12 cellular contexts compared by ENCODE assay signal in genomic region chr12:88237954-88238353, GRCh38.
DNase-seq lines count a peak whose midpoint lies in the region; ATAC-seq, FAIRE-seq and TF ChIP-seq lines count a peak whose summit lies in the region.
"Had no signal": no experiment of that assay in that cellular context is flagged by ENCODE, and none has a peak within 500 bp of the region (broad histone marks: within the 10 kb centered on the region; RNA-seq: fewer than 3 reads in every experiment).

No MANE protein-coding gene starts in this region.

- H3K27ac ChIP-seq in ACC112 (ENCODE audit: low read depth, low read length) (peak overlapping the region; percentile 56), IMR-90 (ENCODE audit: insufficient read depth, low read length) (no peak overlapping the region), neuronal stem cell (replicated peaks; ENCODE audit: low read length) (no peak overlapping the region)
- H3K27ac ChIP-seq: dorsolateral prefrontal cortex had no signal

- H2AK9ac ChIP-seq in IMR-90 (replicated peaks; ENCODE audit: low read depth, low read length, poor library complexity): no peak overlapping the region

- dilution Hi-C loops in IMR-90 (cut with HindIII; ENCODE audit: low sequenced_read_pairs, unreplicated experiment): no loop called here

- H3K9me3 Mint-ChIP-seq in nephron progenitor cell: peaks cover 10% of the 10 kb centered on the region

- no peaks in the 10 kb centered on the region; the same call in 1 of the 2 replicates for H3K9me3 ChIP-seq in IMR-90 (ENCODE audit: control insufficient read depth, insufficient read depth, low read length)
- H3K9me3 ChIP-seq in neuronal stem cell (replicated peaks in 1 of 2; ENCODE audit: control insufficient read depth in 2 of 2, insufficient read depth in 1 of 2, low read depth in 1 of 2, low read length in 2 of 2): no peaks in the 10 kb centered on the region

- no TSS peak for BruUV-seq in IMR-90 (replicated peaks; lab: Mats Ljungman, UMichigan)

- no peaks in the 10 kb centered on the region for H3K4me1 Mint-ChIP-seq in nephron progenitor cell

- intact Hi-C loops in IMR-90 (cut with micrococcal nuclease): no loop called here

- H3K4me1 ChIP-seq in ACC112 (ENCODE audit: control insufficient read depth, insufficient read depth, low read length, unreplicated experiment) (peaks cover 25% of the 10 kb centered on the region), IMR-90 (ENCODE audit: control insufficient read depth, insufficient read depth, low read length) (peaks cover 8% of the 10 kb centered on the region), neuronal stem cell (ENCODE audit: control insufficient read depth in 2 of 2, insufficient read depth in 1 of 2, low read depth in 1 of 2, low read length in 2 of 2) (no peaks in the 10 kb centered on the region)

- peak overlapping the region; percentile 50; the same call in 1 of the 2 replicates for H4K5ac ChIP-seq in IMR-90 (ENCODE audit: low read depth, low read length)

- no peak overlapping the region for H3K23ac ChIP-seq in IMR-90 (ENCODE audit: low read depth, low read length)
- H3K23ac ChIP-seq in neuronal stem cell (ENCODE audit: low read depth, low read length, poor library complexity): no peak overlapping the region

- H3K4ac ChIP-seq in IMR-90 (ENCODE audit: low read depth, low read length) (peak overlapping the region; percentile 69; the same call in 1 of the 2 replicates), neuronal stem cell (ENCODE audit: low read length) (no peak overlapping the region)

- no peak overlapping the region for H3K9ac ChIP-seq in IMR-90 (ENCODE audit: low read depth, low read length)
- no peak overlapping the region for H3K9ac ChIP-seq in neuronal stem cell (ENCODE audit: low read depth, low read length, poor library complexity)

- H3K36me3 ChIP-seq in ACC112 (ENCODE audit: insufficient read depth, low read length) (no peaks in the 10 kb centered on the region), IMR-90 (ENCODE audit: control insufficient read depth, insufficient read depth, low read length) (no peaks in the 10 kb centered on the region), bronchial epithelial cell (ENCODE audit: control insufficient read depth, insufficient read depth, low read length) (no peaks in the 10 kb centered on the region), neuronal stem cell (replicated peaks in 1 of 2; ENCODE audit: control insufficient read depth in 2 of 2, insufficient read depth in 2 of 2, low read length in 2 of 2) (no peaks in the 10 kb centered on the region)

- no peaks in the 10 kb centered on the region for H3K9me1 ChIP-seq in IMR-90 (ENCODE audit: insufficient read depth, low read length)

- peak overlapping the region; percentile 57 for H2BK5ac ChIP-seq in IMR-90 (ENCODE audit: low read depth, low read length, poor library complexity, severe bottlenecking)
- no peak overlapping the region for H2BK5ac ChIP-seq in neuronal stem cell (ENCODE audit: low read length)

- FAIRE-seq in bronchial epithelial cell (lab: Jason Lieb, UNC): no peak

- H3K79me1 ChIP-seq in IMR-90 (ENCODE audit: low read depth in 1 of 2, low read length in 2 of 2) (no peaks in the 10 kb centered on the region), neuronal stem cell (ENCODE audit: low read depth, low read length) (no peaks in the 10 kb centered on the region)

- in situ Hi-C loops in IMR-90 (cut with MboI; ENCODE audit: low sequenced_read_pairs): no loop called here

- peaks cover 4% of the 10 kb centered on the region for H3K27me3 Mint-ChIP-seq in nephron progenitor cell (ENCODE audit: low read depth, poor library complexity)

- peak overlapping the region; percentile 3 for H2AFZ ChIP-seq in ACC112 (ENCODE audit: low read length, unreplicated experiment)
- no peak overlapping the region for H2AFZ ChIP-seq in IMR-90 (replicated peaks; ENCODE audit: low read length, poor library complexity)
- no peak overlapping the region for H2AFZ ChIP-seq in neuronal stem cell (ENCODE audit: low read length)

- TF ChIP-seq RAD21 in IMR-90 (IDR thresholded peaks at IDR 0.05; ENCODE audit: low read length): no peak

- TF ChIP-seq POLR2A in IMR-90 (IDR thresholded peaks at IDR 0.05; ENCODE audit: low read depth, low read length): no peak

- POLR2A ChIA-PET in IMR-90 (lab: Charles Lee; ENCODE audit: unreplicated experiment): no interaction called here

- no peaks in the 10 kb centered on the region for H4K20me1 ChIP-seq in IMR-90 (ENCODE audit: insufficient read depth, low read length)

- H2BK15ac ChIP-seq in IMR-90 (ENCODE audit: low read depth, low read length): 0 out of 3 replicates have a peak overlapping the region, but pooled peaks have one; percentile 31
- H2BK15ac ChIP-seq in neuronal stem cell (ENCODE audit: low read length): no peak overlapping the region

- H3K4me3 Mint-ChIP-seq in nephron progenitor cell: no peak overlapping the region

- peak overlapping the region; percentile 62; the same call in 1 of the 2 replicates for H2BK20ac ChIP-seq in IMR-90 (ENCODE audit: low read depth, low read length)

- peak; percentile 67 for ATAC-seq in GM19395 (IDR thresholded peaks at IDR 0.05; ENCODE audit: unreplicated experiment)
- peak; percentile 73 for ATAC-seq in IMR-90 (ENCODE audit: low read depth)

- H2AK5ac ChIP-seq in IMR-90 (ENCODE audit: low read depth, low read length) (no peak overlapping the region), neuronal stem cell (ENCODE audit: low read depth, low read length) (no peak overlapping the region)

- no peak overlapping the region for H2BK12ac ChIP-seq in neuronal stem cell (ENCODE audit: low read length)

- no peak for TF ChIP-seq CTCF in IMR-90 (conservative IDR thresholded peaks at IDR 0.05; ENCODE audit: low read depth, low read length)
- TF ChIP-seq CTCF in bronchial epithelial cell (IDR thresholded peaks at IDR 0.05; ENCODE audit: insufficient read depth, low read length, severe bottlenecking): no peak
- TF ChIP-seq CTCF in nephron progenitor cell (IDR thresholded peaks at IDR 0.05): no peak

- CTCF ChIA-PET in IMR-90 (lab: Yijun Ruan, JAX): no interaction called here

- H3K56ac ChIP-seq in IMR-90 (ENCODE audit: extremely low read depth, insufficient read depth, low read length): no peak overlapping the region

- H4K8ac ChIP-seq in IMR-90 (ENCODE audit: low read depth in 2 of 2, low read length in 2 of 2): no peak overlapping the region; a peak in 1 of 4 replicates
- no peak overlapping the region for H4K8ac ChIP-seq in neuronal stem cell (ENCODE audit: low read depth, low read length)

- H3K79me2 ChIP-seq in ACC112 (ENCODE audit: control insufficient read depth, insufficient read depth, low read length, unreplicated experiment): no peaks in the 10 kb centered on the region

- H3K27me3 ChIP-seq in ACC112 (ENCODE audit: insufficient read depth, low read length) (no peaks in the 10 kb centered on the region), IMR-90 (ENCODE audit: control insufficient read depth, insufficient read depth, low read length) (no peaks in the 10 kb centered on the region), bronchial epithelial cell (ENCODE audit: control insufficient read depth, insufficient read depth, low read length) (no peaks in the 10 kb centered on the region), neuronal stem cell (ENCODE audit: control insufficient read depth in 3 of 3, insufficient read depth in 3 of 3, low read depth in 1 of 3, low read length in 3 of 3) (no peaks in the 10 kb centered on the region)
- H3K27me3 ChIP-seq: dorsolateral prefrontal cortex had no signal

- peak overlapping the region; percentile 62; the same call in 1 of the 2 replicates for H2BK120ac ChIP-seq in IMR-90 (ENCODE audit: low read depth, low read length)
- H2BK120ac ChIP-seq in neuronal stem cell (ENCODE audit: low read depth, low read length): no peak overlapping the region

- H3K4me2 ChIP-seq in IMR-90 (ENCODE audit: low read depth, low read length) (no peak overlapping the region), neuronal stem cell (ENCODE audit: insufficient read depth, low read length, poor library complexity, severe bottlenecking) (no peak overlapping the region)

- no peak overlapping the region for H3K27ac Mint-ChIP-seq in nephron progenitor cell

- H3K36me3 Mint-ChIP-seq in nephron progenitor cell (ENCODE audit: low read depth): no peaks in the 10 kb centered on the region

- peak; percentile 84 for DNase-seq in IMR-90
- peak; percentile 92 for DNase-seq in bronchial epithelial cell (ENCODE audit: low read depth)
- no peak for DNase-seq in midbrain (lab: John Stamatoyannopoulos, UW)
- no peak for DNase-seq in stimulated activated CD4-positive, alpha-beta T cell treated with anti-CD3 and anti-CD28 coated beads, Interleukin-4, amount 100 ng/mL, for 1 hour
- DNase-seq in neuronal stem cell (ENCODE audit: low spot score): no peak
- no peak for DNase-seq in nephron progenitor cell
- DNase-seq: COR-L47; dorsolateral prefrontal cortex; stimulated activated CD4-positive, alpha-beta T cell treated with anti-CD3 and anti-CD28 coated beads, Interleukin-15, amount 100 ng/mL, for 24 hours; trophoblast cell had no signal

- H4K91ac ChIP-seq in IMR-90 (ENCODE audit: insufficient read depth, low read depth, low read length) (no peak overlapping the region), neuronal stem cell (ENCODE audit: low read depth, low read length, poor library complexity) (no peak overlapping the region)

- H3K18ac ChIP-seq in IMR-90 (ENCODE audit: low read depth, low read length) (peak overlapping the region; percentile 33; the same call in 1 of the 2 replicates), neuronal stem cell (ENCODE audit: low read length) (no peak overlapping the region)

- H3K4me3 ChIP-seq in ACC112 (ENCODE audit: low read depth, low read length) (no peak overlapping the region), IMR-90 (ENCODE audit: insufficient read depth, low read depth, low read length) (no peak overlapping the region), bronchial epithelial cell (ENCODE audit: low read depth, low read length) (no peak overlapping the region), neuronal stem cell (ENCODE audit: low read length in 2 of 2) (no peak overlapping the region)
- H3K4me3 ChIP-seq: dorsolateral prefrontal cortex had no signal

- H3K14ac ChIP-seq in IMR-90 (replicated peaks; ENCODE audit: low read depth, low read length): no peak overlapping the region; the same call in 1 of the 2 replicates
- no peak overlapping the region for H3K14ac ChIP-seq in neuronal stem cell (ENCODE audit: low read length)

TF ChIP-seq in IMR-90, 13 proteins besides CTCF, POLR2A, EP300 and RAD21 (continues in another document):
- TF ChIP-seq RFX5 (IDR thresholded peaks at IDR 0.05; ENCODE audit: low read depth, low read length) (no peak), FOS (IDR thresholded peaks at IDR 0.05; ENCODE audit: low read depth, low read length) (peak; percentile 66), MAZ (IDR thresholded peaks at IDR 0.05; ENCODE audit: borderline replicate concordance, low read depth, low read length) (no peak), BHLHE40 (IDR thresholded peaks at IDR 0.05; ENCODE audit: low read depth, low read length) (no peak)

Comparison
In these comparisons a context has a peak if more than half of its experiments do, and no peak if none do; other contexts are left out.
1. DNase-seq: peak in IMR-90 (single experiment) and bronchial epithelial cell (single experiment); none in midbrain (single experiment), stimulated activated CD4-positive, alpha-beta T cell treated with anti-CD3 and anti-CD28 coated beads, Interleukin-4, amount 100 ng/mL, for 1 hour (single experiment), neuronal stem cell (single experiment) and nephron progenitor cell (single experiment).